Comparison of ENCODE assay signal across 12 cellular contexts in the genomic region with DNA sequence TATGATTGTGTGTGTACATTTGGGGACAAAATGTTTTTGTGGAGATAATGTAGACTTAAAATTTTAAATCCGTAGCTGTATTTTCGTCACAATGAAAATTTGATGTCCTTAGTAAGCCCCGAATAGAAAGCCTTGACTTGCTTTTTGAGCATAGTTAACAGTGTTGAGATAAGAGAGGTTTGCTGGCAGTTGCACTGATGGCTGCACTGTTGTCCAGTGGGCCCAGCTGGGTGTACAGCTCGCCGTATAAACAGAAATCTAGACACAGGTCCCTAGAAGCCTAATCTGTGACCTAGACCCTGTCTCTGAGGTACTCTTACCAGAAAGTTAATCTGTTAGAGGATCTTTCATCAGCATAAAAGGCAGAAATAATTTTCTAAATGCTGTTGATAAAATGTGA.
"Had no signal": no experiment of that assay in that cellular context is flagged by ENCODE, and none has a peak within 500 bp of the region (broad histone marks: within the 10 kb centered on the region; RNA-seq: fewer than 3 reads in every experiment).

No MANE protein-coding gene starts in this region.

- H3K4me3 ChIP-seq: left lung, neural progenitor cell, ovary, thyroid gland had no signal

- H3K9me3 ChIP-seq: left lung, ovary, thyroid gland had no signal

- H3K27me3 ChIP-seq: left lung, neural progenitor cell, ovary, thyroid gland had no signal

- H3K27ac ChIP-seq: left lung, neural progenitor cell, ovary had no signal

- H3K36me3 ChIP-seq: left lung, neural progenitor cell, ovary, thyroid gland had no signal

- H3K4me1 ChIP-seq: left lung had no signal

- DNase-seq: activated CD4-positive, alpha-beta T cell treated with anti-CD3 and anti-CD28 coated beads, Interleukin-2, amount 10 ng/mL, durations not matched to agents 7 days and 5 days; activated CD8-positive, alpha-beta memory T cell treated with anti-CD3 and anti-CD28 coated beads for 24 hours; activated naive CD4-positive, alpha-beta T cell treated with anti-CD3 and anti-CD28 coated beads, Interleukin-2, amount 10 ng/mL, durations not matched to agents 7 days and 5 days; left lung; mesendoderm; ovary; stimulated activated CD4-positive, alpha-beta T cell treated with anti-CD3 and anti-CD28 coated beads, Interleukin-15, amount 100 ng/mL, for 24 hours; stimulated activated CD4-positive, alpha-beta T cell treated with anti-CD3 and anti-CD28 coated beads, Interleukin-4, amount 100 ng/mL, for 4 hours; stimulated activated naive CD8-positive, alpha-beta T cell treated with anti-CD3 and anti-CD28 coated beads, Interleukin-15, amount 100 ng/mL, for 72 hours; T-helper 1 cell; thyroid gland had no signal
